ENCODE assay signal across 14 cellular contexts in genomic region chr2:214127178-214127970, GRCh38.
DNase-seq lines count a peak whose midpoint lies in the region; ATAC-seq, FAIRE-seq and TF ChIP-seq lines count a peak whose summit lies in the region.
"Had no signal": no experiment of that assay in that cellular context is flagged by ENCODE, and none has a peak within 500 bp of the region (broad histone marks: within the 10 kb centered on the region; RNA-seq: fewer than 3 reads in every experiment).

No MANE protein-coding gene starts in this region.

- H3K56ac ChIP-seq in IMR-90 (ENCODE audit: extremely low read depth, insufficient read depth, low read length) = no peak overlapping the region
- peak overlapping the region; percentile 89 for H3K56ac ChIP-seq in H1 (replicated peaks; ENCODE audit: insufficient read length, low read depth, low read length)

- peak; percentile 55 for DNase-seq in AG09309 (ENCODE audit: low read depth)
- DNase-seq in IMR-90 = peak; percentile 57
- no peak for DNase-seq in H1 (ENCODE audit: low read depth in 1 of 2, low spot score in 2 of 2)
- peak; percentile 54 for DNase-seq in kidney tubule cell (ENCODE audit: low spot score)
- DNase-seq in NCI-H1048 (lab: John Stamatoyannopoulos, UW) = no peak
- no peak for DNase-seq in BE2C
- DNase-seq: activated CD4-positive, alpha-beta memory T cell treated with anti-CD3 and anti-CD28 coated beads, Interleukin-2, amount 10 ng/mL, durations not matched to agents 7 days and 5 days; activated naive CD8-positive, alpha-beta T cell treated with anti-CD3 and anti-CD28 coated beads, Interleukin-2, amount 10 ng/mL, durations not matched to agents 7 days and 5 days; CD4-positive, alpha-beta memory T cell; lower lobe of right lung; upper lobe of right lung had no signal

- no peak for TF ChIP-seq POLR2A in IMR-90 (IDR thresholded peaks at IDR 0.05; ENCODE audit: low read depth, low read length)
- TF ChIP-seq POLR2A in H1 (IDR thresholded peaks at IDR 0.05; ENCODE audit: control extremely low read depth in 1 of 2, low read depth in 2 of 2, low read length in 2 of 2) = no peak

- peaks cover 1% of the 10 kb centered on the region; the same call in 1 of the 2 replicates for H3K4me1 ChIP-seq in IMR-90 (ENCODE audit: control insufficient read depth, insufficient read depth, low read length)
- H3K4me1 ChIP-seq in H1 (replicated peaks in 1 of 4; ENCODE audit: control insufficient read depth in 3 of 4, insufficient read depth in 4 of 4, low read length in 3 of 4) = peaks cover 3 to 22% (median 12%) of the 10 kb centered on the region in 4 experiments; a peak in 6 of 7 replicates
- H3K4me1 ChIP-seq in BE2C = peaks cover 3% of the 10 kb centered on the region
- H3K4me1 ChIP-seq: lower lobe of right lung, upper lobe of right lung had no signal

- no peak overlapping the region for H4K8ac ChIP-seq in IMR-90 (ENCODE audit: low read depth in 2 of 2, low read length in 2 of 2)
- no peak overlapping the region for H4K8ac ChIP-seq in H1 (ENCODE audit: extremely low read depth, insufficient read depth, low read length)

- no peaks in the 10 kb centered on the region for H3K9me1 ChIP-seq in IMR-90 (ENCODE audit: insufficient read depth, low read length)

- H4K5ac ChIP-seq in IMR-90 (ENCODE audit: low read depth, low read length) (no peak overlapping the region), H1 (ENCODE audit: insufficient read length, low read depth, low read length) (peak overlapping the region; percentile 65)

- no peak overlapping the region for H4K91ac ChIP-seq in IMR-90 (ENCODE audit: insufficient read depth, low read depth, low read length)
- H4K91ac ChIP-seq in H1 (replicated peaks; ENCODE audit: insufficient read length, low read length) = peak overlapping the region; percentile 98

- H3K4me3 ChIP-seq in AG09309 (ENCODE audit: control insufficient read depth, low read depth, low read length) = no peak overlapping the region
- no peak overlapping the region for H3K4me3 ChIP-seq in IMR-90 (ENCODE audit: insufficient read depth, low read depth, low read length)
- peak overlapping the region in 1 of 4 experiments; percentile 41; a peak in 3 of 8 replicates for H3K4me3 ChIP-seq in H1 (ENCODE audit: extremely low read depth in 1 of 4, insufficient read depth in 2 of 4, low read depth in 3 of 4, low read length in 4 of 4)
- H3K4me3 ChIP-seq in BE2C (ENCODE audit: low read depth, low read length) = no peak overlapping the region
- H3K4me3 ChIP-seq: lower lobe of right lung, upper lobe of right lung had no signal

- H2AK5ac ChIP-seq in IMR-90 (ENCODE audit: low read depth, low read length) = no peak overlapping the region
- no peak overlapping the region; the same call in 1 of the 2 replicates for H2AK5ac ChIP-seq in H1 (ENCODE audit: low read depth, low read length)

- H3K4me2 ChIP-seq in IMR-90 (ENCODE audit: low read depth, low read length) (no peak overlapping the region), H1 (ENCODE audit: insufficient read depth in 1 of 2, low read depth in 2 of 2, low read length in 2 of 2) (peak overlapping the region; percentile 30 to 51)

- POLR2A ChIA-PET in IMR-90 (lab: Charles Lee; ENCODE audit: unreplicated experiment) = no interaction called here
- POLR2A ChIA-PET in H1 (lab: Charles Lee; ENCODE audit: partially characterized antibody) = interaction anchor here (1.0 to 1.5 kb wide), 3 partner anchors 8 to 20 kb away, joined by 3 to 4 read pairs (median 4); no protein-coding TSS in a partner anchor

- no peak overlapping the region for H3K9ac ChIP-seq in IMR-90 (ENCODE audit: low read depth, low read length)
- H3K9ac ChIP-seq in H1 (replicated peaks in 1 of 4; ENCODE audit: extremely low read depth in 1 of 4, low read depth in 3 of 4, low read length in 3 of 4) = no peak overlapping the region

- H3K36me3 ChIP-seq in IMR-90 (ENCODE audit: control insufficient read depth, insufficient read depth, low read length) = no peaks in the 10 kb centered on the region
- no peaks in the 10 kb centered on the region for H3K36me3 ChIP-seq in H1 (ENCODE audit: control insufficient read depth in 2 of 4, insufficient read depth in 4 of 4, low read length in 3 of 4)
- H3K36me3 ChIP-seq in BE2C = no peaks in the 10 kb centered on the region
- H3K36me3 ChIP-seq: lower lobe of right lung, upper lobe of right lung had no signal

- TF ChIP-seq EP300 in H1 (IDR thresholded peaks at IDR 0.05; ENCODE audit: borderline replicate concordance in 1 of 2, low read depth in 2 of 2, low read length in 2 of 2) = peak in 1 of 2 experiments; percentile 73; a peak in 1 of 3 replicates

- H3K4ac ChIP-seq in IMR-90 (ENCODE audit: low read depth, low read length) = no peak overlapping the region
- H3K4ac ChIP-seq in H1 (replicated peaks; ENCODE audit: insufficient read length, low read depth, low read length) = no peak overlapping the region

- CTCF ChIA-PET in IMR-90 (lab: Yijun Ruan, JAX) (interaction anchor here (1.4 kb wide), 1 partner anchor 10 kb away, joined by 3 read pairs; no protein-coding TSS in a partner anchor), H1 (lab: Charles Lee; ENCODE audit: partially characterized antibody) (interaction anchor here (0.7 kb wide), 1 partner anchor 183 kb away, joined by 3 read pairs; no protein-coding TSS in a partner anchor)

- H2AFZ ChIP-seq in IMR-90 (replicated peaks; ENCODE audit: low read length, poor library complexity) = no peak overlapping the region
- no peak overlapping the region for H2AFZ ChIP-seq in H1 (ENCODE audit: low read length)

- WGBS in IMR-90 (ENCODE audit: extremely low coverage in 2 of 2, insufficient read length in 1 of 2), 2 experiments = no CpG with 5 or more reads among the region's 1 CpG
- 23% methylated on average over 1 of the region's 1 CpG; no CpG with 5 or more reads in 1 of the 2 experiments for WGBS in H1 (ENCODE audit: extremely low coverage in 1 of 2, insufficient coverage in 1 of 2, insufficient read length in 1 of 2, insufficient replicate concordance in 2 of 2, low coverage in 1 of 2, low lambda C conversion rate in 2 of 2, missing lambda C conversion rate in 1 of 2), 2 experiments

- H2BK12ac ChIP-seq in H1 (ENCODE audit: low read depth, low read length) = no peak overlapping the region; the same call in 1 of the 2 replicates

- H3K23ac ChIP-seq in IMR-90 (ENCODE audit: low read depth, low read length) (no peak overlapping the region), H1 (ENCODE audit: insufficient read length) (no peak overlapping the region)

- H3K27me3 ChIP-seq in IMR-90 (ENCODE audit: control insufficient read depth, insufficient read depth, low read length) (no peaks in the 10 kb centered on the region), H1 (replicated peaks in 1 of 4; ENCODE audit: control insufficient read depth in 3 of 4, extremely low read depth in 1 of 4, insufficient read depth in 3 of 4, low read length in 3 of 4) (no peaks in the 10 kb centered on the region), BE2C (no peaks in the 10 kb centered on the region)
- H3K27me3 ChIP-seq: upper lobe of right lung had no signal

- H3K27ac ChIP-seq in IMR-90 (ENCODE audit: insufficient read depth, low read length) (no peak overlapping the region), H1 (ENCODE audit: low read depth, low read length) (peak overlapping the region; percentile 62; the same call in 1 of the 2 replicates)
- H3K27ac ChIP-seq: lower lobe of right lung, upper lobe of right lung had no signal

- no peak for TF ChIP-seq CTCF in AG09309 (IDR thresholded peaks at IDR 0.05; ENCODE audit: control insufficient read depth, insufficient read depth, low read depth, low read length, missing control alignments)
- no peak for TF ChIP-seq CTCF in IMR-90 (conservative IDR thresholded peaks at IDR 0.05; ENCODE audit: low read depth, low read length)
- no peak for TF ChIP-seq CTCF in H1 (IDR thresholded peaks at IDR 0.05; ENCODE audit: control extremely low read depth in 1 of 3, insufficient read depth in 1 of 3, low read depth in 1 of 3, low read length in 3 of 3)
- no peak for TF ChIP-seq CTCF in BE2C (IDR thresholded peaks at IDR 0.05; ENCODE audit: low read depth, low read length)

- H3K18ac ChIP-seq in IMR-90 (ENCODE audit: low read depth, low read length) = no peak overlapping the region
- H3K18ac ChIP-seq in H1 (ENCODE audit: extremely low read depth, low read length) = 0 out of 2 replicates have a peak overlapping the region, but pooled peaks have one; percentile 64

- H3K23me2 ChIP-seq in H1 (ENCODE audit: low read depth, low read length) = no peaks in the 10 kb centered on the region

- H2BK20ac ChIP-seq in IMR-90 (ENCODE audit: low read depth, low read length) = 0 out of 2 replicates have a peak overlapping the region, but pooled peaks have one; percentile 19
- no peak overlapping the region for H2BK20ac ChIP-seq in H1 (ENCODE audit: low read length)

- peak overlapping the region; percentile 76 for H2AK9ac ChIP-seq in IMR-90 (replicated peaks; ENCODE audit: low read depth, low read length, poor library complexity)

- no peaks in the 10 kb centered on the region for H3K79me2 ChIP-seq in H1 (ENCODE audit: control insufficient read depth in 1 of 2, insufficient read depth in 2 of 2, low read length in 2 of 2)

- H4K20me1 ChIP-seq in IMR-90 (ENCODE audit: insufficient read depth, low read length) (no peaks in the 10 kb centered on the region), H1 (replicated peaks in 1 of 2; ENCODE audit: control insufficient read depth in 1 of 2, insufficient read depth in 2 of 2, low read length in 2 of 2) (no peaks in the 10 kb centered on the region)

- H3K79me1 ChIP-seq in IMR-90 (ENCODE audit: low read depth in 1 of 2, low read length in 2 of 2) = no peaks in the 10 kb centered on the region
- H3K79me1 ChIP-seq in H1 (ENCODE audit: low read depth, low read length) = no peaks in the 10 kb centered on the region

- no peak overlapping the region for H2BK5ac ChIP-seq in IMR-90 (ENCODE audit: low read depth, low read length, poor library complexity, severe bottlenecking)
- H2BK5ac ChIP-seq in H1 (ENCODE audit: low read depth, low read length) = peak overlapping the region; percentile 89; the same call in 1 of the 2 replicates

- ATAC-seq in IMR-90 (ENCODE audit: low read depth) = peak; percentile 87
- no peak for ATAC-seq in HG02852 (IDR thresholded peaks at IDR 0.05; ENCODE audit: unreplicated experiment)
- ATAC-seq in GM19023 (IDR thresholded peaks at IDR 0.05; ENCODE audit: unreplicated experiment) = no peak
- ATAC-seq: lower lobe of right lung, upper lobe of right lung had no signal

- no peak for TF ChIP-seq RAD21 in IMR-90 (IDR thresholded peaks at IDR 0.05; ENCODE audit: low read length)
- TF ChIP-seq RAD21 in H1 (IDR thresholded peaks at IDR 0.05 in 1 of 2, conservative IDR thresholded peaks at IDR 0.05 in 1 of 2; ENCODE audit: low read depth in 2 of 2, low read length in 2 of 2) = no peak

- H3K14ac ChIP-seq in IMR-90 (replicated peaks; ENCODE audit: low read depth, low read length) = no peak overlapping the region
- H3K14ac ChIP-seq in H1 (ENCODE audit: insufficient read length) = no peak overlapping the region

- H2BK15ac ChIP-seq in IMR-90 (ENCODE audit: low read depth, low read length) (no peak overlapping the region), H1 (ENCODE audit: low read length) (no peak overlapping the region)

- in situ Hi-C loops in IMR-90 (cut with MboI; ENCODE audit: low sequenced_read_pairs) = no loop called here

- BruUV-seq in IMR-90 (replicated peaks; lab: Mats Ljungman, UMichigan) = no TSS peak

- FAIRE-seq in H1 (lab: Jason Lieb, UNC) = peak; percentile 98
- FAIRE-seq: GM12891 had no signal

- H3K9me3 ChIP-seq in IMR-90 (ENCODE audit: control insufficient read depth, insufficient read depth, low read length) (no peaks in the 10 kb centered on the region), H1 (ENCODE audit: insufficient read depth in 2 of 2, low read depth in 1 of 2, low read length in 1 of 2) (peaks cover 0 to 2% of the 10 kb centered on the region in 2 experiments; a peak in 1 of 4 replicates), BE2C (no peaks in the 10 kb centered on the region)
- H3K9me3 ChIP-seq: lower lobe of right lung, upper lobe of right lung had no signal

- dilution Hi-C loops in IMR-90 (cut with HindIII; ENCODE audit: low sequenced_read_pairs, unreplicated experiment) = no loop called here

- intact Hi-C loops in IMR-90 (cut with micrococcal nuclease) = no loop called here

- H2BK120ac ChIP-seq in IMR-90 (ENCODE audit: low read depth, low read length) (no peak overlapping the region; the same call in 1 of the 2 replicates), H1 (replicated peaks; ENCODE audit: low read depth, low read length) (peak overlapping the region; percentile 98)

Comparison
In these comparisons a context has a peak if more than half of its experiments do, and no peak if none do; other contexts are left out.
1. DNase-seq: peak in AG09309 (single experiment), IMR-90 (single experiment) and kidney tubule cell (single experiment); none in H1 (0 of 2), NCI-H1048 (single experiment) and BE2C (single experiment).